In the genomic region with DNA sequence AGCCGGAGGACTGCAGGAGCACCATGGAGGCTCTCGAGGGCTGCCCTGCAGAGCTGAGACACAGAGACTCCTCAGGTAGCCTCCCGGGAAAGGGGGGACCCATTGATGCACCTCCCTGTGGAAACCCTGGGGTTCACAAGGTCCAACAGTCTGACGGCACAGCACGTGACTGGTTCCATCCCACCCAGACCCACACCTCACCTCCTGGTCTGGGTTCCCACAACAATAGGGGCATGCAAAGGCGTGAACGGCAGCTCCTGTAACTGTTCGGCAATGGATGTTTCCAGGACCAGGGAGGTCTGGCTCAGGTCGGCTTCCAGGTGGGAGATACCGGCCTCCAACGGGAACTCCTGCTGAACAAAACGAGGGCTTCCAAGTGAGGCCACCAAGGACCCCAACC, we compare ENCODE assay signal across 18 cellular contexts.
"Had no signal": no experiment of that assay in that cellular context is flagged by ENCODE, and none has a peak within 500 bp of the region (broad histone marks: within the 10 kb centered on the region; RNA-seq: fewer than 3 reads in every experiment).

No MANE protein-coding gene starts in this region.

- H3K9me3 Mint-ChIP-seq: activated naive CD8-positive, alpha-beta T cell treated with anti-CD3 and anti-CD28 coated beads for 36 hours; activated T-cell treated with anti-CD3 and anti-CD28 coated beads, Interleukin-2, amount 50 U/mL, for 24 hours; activated T-helper 17 cell treated with anti-CD3 and anti-CD28 coated beads, Interleukin-2, amount 50 U/mL, for 72 hours; naive thymus-derived CD4-positive, alpha-beta T cell; neural crest cell had no signal

- H3K4me1 Mint-ChIP-seq: activated naive CD8-positive, alpha-beta T cell treated with anti-CD3 and anti-CD28 coated beads for 36 hours; activated T-helper 17 cell treated with anti-CD3 and anti-CD28 coated beads, Interleukin-2, amount 50 U/mL, for 72 hours; neural crest cell had no signal

- DNase-seq: activated CD4-positive, alpha-beta T cell treated with anti-CD3 and anti-CD28 coated beads for 1 hour; activated CD4-positive, alpha-beta T cell treated with anti-CD3 and anti-CD28 coated beads, Interleukin-2, amount 50 U/mL, for 1 hour; activated CD8-positive, alpha-beta T cell treated with anti-CD3 and anti-CD28 coated beads, Interleukin-2, amount 10 ng/mL, durations not matched to agents 7 days and 5 days; activated naive CD4-positive, alpha-beta T cell treated with Interleukin-2 at 50 U/mL for 16 hours; activated naive CD8-positive, alpha-beta T cell treated with anti-CD3 and anti-CD28 coated beads for 36 hours; activated T-cell treated with anti-CD3 and anti-CD28 coated beads, Interleukin-2, amount 50 U/mL, for 24 hours; cortex of kidney; foreskin fibroblast; left ventricle myocardium inferior; naive thymus-derived CD4-positive, alpha-beta T cell; stimulated activated CD4-positive, alpha-beta T cell treated with anti-CD3 and anti-CD28 coated beads, Interleukin-4, amount 100 ng/mL, for 1 hour; stimulated activated naive CD4-positive, alpha-beta T cell treated with Interleukin-2 at 50 U/mL for 16 hours; T-helper 1 cell; upper lobe of left lung had no signal

- H3K27me3 Mint-ChIP-seq: activated naive CD8-positive, alpha-beta T cell treated with anti-CD3 and anti-CD28 coated beads for 36 hours; activated T-cell treated with anti-CD3 and anti-CD28 coated beads, Interleukin-2, amount 50 U/mL, for 24 hours; activated T-helper 17 cell treated with anti-CD3 and anti-CD28 coated beads, Interleukin-2, amount 50 U/mL, for 72 hours; naive thymus-derived CD4-positive, alpha-beta T cell had no signal

- H3K36me3 Mint-ChIP-seq: activated naive CD8-positive, alpha-beta T cell treated with anti-CD3 and anti-CD28 coated beads for 36 hours had no signal

- H3K27ac ChIP-seq: left ventricle myocardium inferior, prostate gland, thoracic aorta, upper lobe of left lung had no signal

- H3K9me3 ChIP-seq: left ventricle myocardium inferior, prostate gland, thoracic aorta, upper lobe of left lung had no signal

- H3K27me3 ChIP-seq: upper lobe of left lung had no signal

- H3K4me3 Mint-ChIP-seq: activated CD8-positive, alpha-beta T cell treated with anti-CD3 and anti-CD28 coated beads, Interleukin-2, amount 10 ng/mL, durations not matched to agents 7 days and 5 days; activated naive CD8-positive, alpha-beta T cell treated with anti-CD3 and anti-CD28 coated beads for 36 hours; activated T-cell treated with anti-CD3 and anti-CD28 coated beads, Interleukin-2, amount 50 U/mL, for 24 hours; activated T-helper 17 cell treated with anti-CD3 and anti-CD28 coated beads, Interleukin-2, amount 50 U/mL, for 72 hours; naive thymus-derived CD4-positive, alpha-beta T cell; neural crest cell had no signal

- H3K4me1 ChIP-seq: left ventricle myocardium inferior, prostate gland, upper lobe of left lung had no signal

- H3K36me3 ChIP-seq: prostate gland had no signal

- H3K27ac Mint-ChIP-seq: activated CD8-positive, alpha-beta T cell treated with anti-CD3 and anti-CD28 coated beads, Interleukin-2, amount 10 ng/mL, durations not matched to agents 7 days and 5 days; activated naive CD8-positive, alpha-beta T cell treated with anti-CD3 and anti-CD28 coated beads for 36 hours; activated T-cell treated with anti-CD3 and anti-CD28 coated beads, Interleukin-2, amount 50 U/mL, for 24 hours; activated T-helper 17 cell treated with anti-CD3 and anti-CD28 coated beads, Interleukin-2, amount 50 U/mL, for 72 hours; naive thymus-derived CD4-positive, alpha-beta T cell had no signal

- H3K4me3 ChIP-seq: left ventricle myocardium inferior, prostate gland, thoracic aorta, upper lobe of left lung had no signal

- ATAC-seq: activated CD8-positive, alpha-beta T cell treated with anti-CD3 and anti-CD28 coated beads, Interleukin-2, amount 10 ng/mL, durations not matched to agents 7 days and 5 days; activated T-helper 17 cell treated with anti-CD3 and anti-CD28 coated beads, Interleukin-2, amount 50 U/mL, for 72 hours; naive thymus-derived CD4-positive, alpha-beta T cell had no signal
